Comparison of ENCODE assay signal across 20 cellular contexts in the genomic region with DNA sequence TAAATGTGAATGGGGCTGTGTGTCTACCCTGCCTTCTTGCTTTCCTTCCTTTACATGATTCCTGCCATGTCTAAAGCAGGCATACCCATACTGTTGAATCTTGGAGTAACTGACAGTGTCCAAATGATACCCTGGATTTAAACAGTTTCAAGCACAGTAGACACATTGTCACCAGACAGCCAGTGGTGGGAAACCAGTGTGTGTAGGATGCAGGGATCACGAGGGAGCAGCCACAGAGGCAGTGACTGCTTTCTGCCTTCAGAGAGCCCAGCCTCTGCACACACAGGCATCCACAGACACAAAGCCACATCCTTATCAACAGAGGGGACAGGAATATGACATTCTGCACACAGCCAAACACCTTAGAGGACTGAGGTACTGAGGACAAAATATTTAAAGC.
A peak's percentile ranks its signal among the peaks of the same experiment; 100 is the strongest.
DNase-seq lines count a peak whose midpoint lies in the region; ATAC-seq and TF ChIP-seq lines count a peak whose summit lies in the region.
"Had no signal": no experiment of that assay in that cellular context is flagged by ENCODE, and none has a peak within 500 bp of the region (broad histone marks: within the 10 kb centered on the region; RNA-seq: fewer than 3 reads in every experiment).

No MANE protein-coding gene starts in this region.

- intact Hi-C loops in activated CD8-positive, alpha-beta T cell treated with anti-CD3 and anti-CD28 coated beads for 36 hours (cut with micrococcal nuclease): no loop called here

- no peak overlapping the region for H3K4me3 Mint-ChIP-seq in activated CD8-positive, alpha-beta T cell treated with anti-CD3 and anti-CD28 coated beads, Interleukin-2, amount 10 ng/mL, durations not matched to agents 7 days and 5 days
- no peak overlapping the region for H3K4me3 Mint-ChIP-seq in activated CD8-positive, alpha-beta T cell treated with anti-CD3 and anti-CD28 coated beads for 36 hours
- H3K4me3 Mint-ChIP-seq in stimulated activated naive CD8-positive, alpha-beta T cell treated with anti-CD3 and anti-CD28 coated beads, Interleukin-15, amount 100 ng/mL, for 72 hours: no peak overlapping the region
- H3K4me3 Mint-ChIP-seq: IgD-negative memory B cell; natural killer cell treated with Interleukin-12 subunit alpha and Interleukin-12 subunit beta and Interleukin-15 and Interleukin-18, amount 100 ng/mL, for 72 hours; stimulated activated naive CD8-positive, alpha-beta T cell treated with anti-CD3 and anti-CD28 coated beads, Interleukin-15, Interleukin-2, amounts not matched to agents 100 ng/mL and 50 ng/mL, for 24 hours had no signal

- H3K36me3 Mint-ChIP-seq in activated CD8-positive, alpha-beta T cell treated with anti-CD3 and anti-CD28 coated beads, Interleukin-2, amount 10 ng/mL, durations not matched to agents 7 days and 5 days (ENCODE audit: low read depth): no peaks in the 10 kb centered on the region
- no peaks in the 10 kb centered on the region for H3K36me3 Mint-ChIP-seq in activated CD8-positive, alpha-beta T cell treated with anti-CD3 and anti-CD28 coated beads for 36 hours (ENCODE audit: low read depth)
- H3K36me3 Mint-ChIP-seq: natural killer cell treated with Interleukin-12 subunit alpha and Interleukin-12 subunit beta and Interleukin-15 and Interleukin-18, amount 100 ng/mL, for 72 hours had no signal

- H3K27me3 Mint-ChIP-seq in activated CD8-positive, alpha-beta T cell treated with anti-CD3 and anti-CD28 coated beads, Interleukin-2, amount 10 ng/mL, durations not matched to agents 7 days and 5 days (ENCODE audit: low read depth): peaks cover 41% of the 10 kb centered on the region
- H3K27me3 Mint-ChIP-seq in activated CD8-positive, alpha-beta T cell treated with anti-CD3 and anti-CD28 coated beads for 36 hours: peaks cover 46% of the 10 kb centered on the region
- H3K27me3 Mint-ChIP-seq in stimulated activated naive CD8-positive, alpha-beta T cell treated with anti-CD3 and anti-CD28 coated beads, Interleukin-15, amount 100 ng/mL, for 72 hours: peaks cover 70% of the 10 kb centered on the region

- no peaks in the 10 kb centered on the region for H3K9me3 Mint-ChIP-seq in activated CD8-positive, alpha-beta T cell treated with anti-CD3 and anti-CD28 coated beads, Interleukin-2, amount 10 ng/mL, durations not matched to agents 7 days and 5 days (ENCODE audit: insufficient read depth)
- no peaks in the 10 kb centered on the region for H3K9me3 Mint-ChIP-seq in activated CD8-positive, alpha-beta T cell treated with anti-CD3 and anti-CD28 coated beads for 36 hours
- no peaks in the 10 kb centered on the region for H3K9me3 Mint-ChIP-seq in stimulated activated naive CD8-positive, alpha-beta T cell treated with anti-CD3 and anti-CD28 coated beads, Interleukin-15, amount 100 ng/mL, for 72 hours
- H3K9me3 Mint-ChIP-seq: IgD-negative memory B cell; natural killer cell treated with Interleukin-12 subunit alpha and Interleukin-12 subunit beta and Interleukin-15 and Interleukin-18, amount 100 ng/mL, for 72 hours; stimulated activated naive CD8-positive, alpha-beta T cell treated with anti-CD3 and anti-CD28 coated beads, Interleukin-15, Interleukin-2, amounts not matched to agents 100 ng/mL and 50 ng/mL, for 24 hours had no signal

- in situ Hi-C loops in SK-MEL-5 (cut with HindIII; ENCODE audit: low pct_unique_long_range_greater_than_20kb, low sequenced_read_pairs): no loop called here

- H3K27ac Mint-ChIP-seq in activated CD8-positive, alpha-beta T cell treated with anti-CD3 and anti-CD28 coated beads, Interleukin-2, amount 10 ng/mL, durations not matched to agents 7 days and 5 days: no peak overlapping the region
- H3K27ac Mint-ChIP-seq in activated CD8-positive, alpha-beta T cell treated with anti-CD3 and anti-CD28 coated beads for 36 hours: no peak overlapping the region
- H3K27ac Mint-ChIP-seq in stimulated activated naive CD8-positive, alpha-beta T cell treated with anti-CD3 and anti-CD28 coated beads, Interleukin-15, amount 100 ng/mL, for 72 hours: no peak overlapping the region
- H3K27ac Mint-ChIP-seq: IgD-negative memory B cell; natural killer cell treated with Interleukin-12 subunit alpha and Interleukin-12 subunit beta and Interleukin-15 and Interleukin-18, amount 100 ng/mL, for 72 hours; stimulated activated naive CD8-positive, alpha-beta T cell treated with anti-CD3 and anti-CD28 coated beads, Interleukin-15, Interleukin-2, amounts not matched to agents 100 ng/mL and 50 ng/mL, for 24 hours had no signal

- peak; percentile 64 for ATAC-seq in activated CD8-positive, alpha-beta T cell treated with anti-CD3 and anti-CD28 coated beads, Interleukin-2, amount 10 ng/mL, durations not matched to agents 7 days and 5 days
- no peak for ATAC-seq in activated CD8-positive, alpha-beta T cell treated with anti-CD3 and anti-CD28 coated beads for 36 hours
- peak; percentile 55 for ATAC-seq in stimulated activated naive CD8-positive, alpha-beta T cell treated with anti-CD3 and anti-CD28 coated beads, Interleukin-15, amount 100 ng/mL, for 72 hours
- ATAC-seq: natural killer cell treated with Interleukin-12 subunit alpha and Interleukin-12 subunit beta and Interleukin-15 and Interleukin-18, amount 100 ng/mL, for 72 hours had no signal

- peaks cover 16% of the 10 kb centered on the region for H3K4me1 Mint-ChIP-seq in activated CD8-positive, alpha-beta T cell treated with anti-CD3 and anti-CD28 coated beads, Interleukin-2, amount 10 ng/mL, durations not matched to agents 7 days and 5 days (ENCODE audit: low read depth)
- H3K4me1 Mint-ChIP-seq in activated CD8-positive, alpha-beta T cell treated with anti-CD3 and anti-CD28 coated beads for 36 hours (ENCODE audit: low read depth): peaks cover 16% of the 10 kb centered on the region
- H3K4me1 Mint-ChIP-seq in stimulated activated naive CD8-positive, alpha-beta T cell treated with anti-CD3 and anti-CD28 coated beads, Interleukin-15, amount 100 ng/mL, for 72 hours: peaks cover 34% of the 10 kb centered on the region

- TF ChIP-seq CTCF in activated CD8-positive, alpha-beta T cell treated with anti-CD3 and anti-CD28 coated beads for 36 hours (IDR thresholded peaks at IDR 0.05): no peak

- CTCF ChIA-PET in activated CD8-positive, alpha-beta T cell treated with anti-CD3 and anti-CD28 coated beads, Interleukin-2, amount 10 ng/mL, durations not matched to agents 7 days and 5 days (lab: Charles Lee): interaction anchor here (0.5 kb wide), 1 partner anchor 920 kb away, joined by 3 read pairs; no protein-coding TSS in a partner anchor
- CTCF ChIA-PET in activated CD8-positive, alpha-beta T cell treated with anti-CD3 and anti-CD28 coated beads for 36 hours (lab: Charles Lee): no interaction called here

- POLR2A ChIA-PET in activated CD8-positive, alpha-beta T cell treated with anti-CD3 and anti-CD28 coated beads, Interleukin-2, amount 10 ng/mL, durations not matched to agents 7 days and 5 days (lab: Charles Lee): no interaction called here
- POLR2A ChIA-PET in activated CD8-positive, alpha-beta T cell treated with anti-CD3 and anti-CD28 coated beads for 36 hours (lab: Charles Lee): no interaction called here

- peak; percentile 30 for DNase-seq in activated CD8-positive, alpha-beta T cell treated with anti-CD3 and anti-CD28 coated beads, Interleukin-2, amount 10 ng/mL, durations not matched to agents 7 days and 5 days
- DNase-seq in activated CD8-positive, alpha-beta T cell treated with anti-CD3 and anti-CD28 coated beads for 36 hours: no peak
- DNase-seq in SK-MEL-5 (ENCODE audit: low read depth, low spot score) (peak; percentile 87), hippocampal formation (lab: John Stamatoyannopoulos, UW) (peak; percentile 26 to 34), retina (no peak), NCI-H226 (no peak), AG08395 (ENCODE audit: low spot score) (no peak)
- no peak for DNase-seq in stimulated activated naive CD8-positive, alpha-beta T cell treated with anti-CD3 and anti-CD28 coated beads, Interleukin-15, amount 100 ng/mL, for 72 hours
- DNase-seq: activated CD4-positive, alpha-beta T cell treated with anti-CD3 and anti-CD28 coated beads for 1 hour; activated CD8-positive, alpha-beta memory T cell treated with anti-CD3 and anti-CD28 coated beads, Interleukin-2, amount 50 U/mL, for 4 hours; colonic mucosa; H7; NCI-H187; NCI-H345; RPMI8226; stimulated activated CD4-positive, alpha-beta T cell treated with anti-CD3 and anti-CD28 coated beads, Interleukin-1b, Interleukin-23, amount 100 ng/mL, for 48 hours; upper lobe of left lung had no signal

Comparison
In these comparisons a context has a peak if more than half of its experiments do, and no peak if none do; other contexts are left out.
1. DNase-seq: peak in activated CD8-positive, alpha-beta T cell treated with anti-CD3 and anti-CD28 coated beads, Interleukin-2, amount 10 ng/mL, durations not matched to agents 7 days and 5 days (single experiment), SK-MEL-5 (single experiment) and hippocampal formation (2 of 2); none in activated CD8-positive, alpha-beta T cell treated with anti-CD3 and anti-CD28 coated beads for 36 hours (single experiment), stimulated activated naive CD8-positive, alpha-beta T cell treated with anti-CD3 and anti-CD28 coated beads, Interleukin-15, amount 100 ng/mL, for 72 hours (0 of 2), retina (single experiment), NCI-H226 (single experiment) and AG08395 (single experiment).